In the genomic region with DNA sequence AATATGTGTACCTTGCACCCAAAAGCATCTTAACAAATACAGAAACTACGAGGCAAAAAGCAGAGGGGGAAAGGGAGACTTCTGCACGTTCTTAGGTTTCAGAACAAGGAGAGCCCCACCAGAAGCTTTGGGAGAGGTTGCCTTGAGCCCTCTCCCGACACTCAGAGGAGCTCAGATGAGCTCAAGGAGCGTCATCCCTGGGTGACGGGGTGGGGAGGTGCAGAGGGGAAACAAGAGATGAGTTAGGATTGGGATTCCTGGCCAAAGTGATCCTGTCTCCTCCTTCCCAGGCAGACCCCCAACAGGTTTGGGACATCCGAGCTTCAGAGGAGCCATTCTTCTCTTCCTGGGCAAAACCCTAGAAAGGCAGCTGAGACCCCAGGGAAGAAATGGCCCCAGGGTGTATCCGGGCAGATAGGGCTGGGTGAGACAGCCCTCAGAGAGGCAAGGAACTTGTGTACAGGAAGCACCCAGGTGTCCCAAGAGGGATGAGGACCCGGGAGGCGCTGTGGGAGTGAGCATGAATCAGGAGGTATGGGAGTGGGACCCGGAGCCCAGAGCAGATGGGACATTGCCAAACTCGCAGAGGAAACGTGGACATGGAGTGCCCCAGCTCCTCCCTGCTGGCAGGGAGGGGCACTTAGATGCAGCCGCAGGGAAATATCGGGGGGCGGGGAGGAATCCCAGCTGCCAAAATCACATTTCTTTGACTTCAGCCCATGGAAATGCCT, we compare ENCODE assay signal across 18 cellular contexts. TPM values are rescaled to one million over a fixed set of nuclear protein-coding genes. Genes with fewer than 3 reads are reported as not detected.
DNase-seq lines count a peak whose midpoint lies in the region; ATAC-seq and TF ChIP-seq lines count a peak whose summit lies in the region.
"Had no signal": no experiment of that assay in that cellular context is flagged by ENCODE, and none has a peak within 500 bp of the region (broad histone marks: within the 10 kb centered on the region; RNA-seq: fewer than 3 reads in every experiment).

No MANE protein-coding gene starts in this region.

- ATAC-seq in HG03460 (IDR thresholded peaks at IDR 0.05; ENCODE audit: unreplicated experiment) (no peak), HG03280 (IDR thresholded peaks at IDR 0.05; ENCODE audit: unreplicated experiment) (no peak)
- ATAC-seq: Panc1 had no signal

- peak overlapping the region; percentile 60 to 87 (median 73); a peak in 19 of 22 replicates for H3K4me2 ChIP-seq in BLaER1 treated with 17β-estradiol and CSF1 and Interleukin-3, amounts not matched to agents 10 nM and 100 nM

- H3K4me1 ChIP-seq in BLaER1 treated with 17β-estradiol and CSF1 and Interleukin-3, amounts not matched to agents 10 nM and 100 nM, result peaks cover 37 to 55% (median 45%) of the 10 kb centered on the region in 10 experiments

- peak overlapping the region; percentile 96 for H3K27ac Mint-ChIP-seq in HFFc6
- no peak overlapping the region for H3K27ac Mint-ChIP-seq in glutamatergic neuron (ENCODE audit: unreplicated experiment)
- H3K27ac Mint-ChIP-seq: B cell had no signal

- H3K4me3 Mint-ChIP-seq in HFFc6, result peak overlapping the region; percentile 80; the same call in 1 of the 2 replicates
- no peak overlapping the region for H3K4me3 Mint-ChIP-seq in glutamatergic neuron (ENCODE audit: unreplicated experiment)

- H3K9me3 Mint-ChIP-seq in HFFc6 (no peaks in the 10 kb centered on the region), glutamatergic neuron (ENCODE audit: unreplicated experiment) (peaks cover 3% of the 10 kb centered on the region)

- no peak overlapping the region for H3K9ac ChIP-seq in BLaER1 treated with 17β-estradiol and CSF1 and Interleukin-3, amounts not matched to agents 10 nM and 100 nM

- intact Hi-C loops in posterior vena cava (cut with DNase I), result no loop called here

- no peaks in the 10 kb centered on the region for H4K20me1 ChIP-seq in BLaER1 treated with 17β-estradiol and CSF1 and Interleukin-3, amounts not matched to agents 10 nM and 100 nM

- H3K9me3 ChIP-seq in BLaER1 treated with 17β-estradiol and CSF1 and Interleukin-3, amounts not matched to agents 10 nM and 100 nM (replicated peaks in 1 of 11), result peaks cover 0 to 12% (median 4%) of the 10 kb centered on the region in 11 experiments; a peak in 3 of 22 replicates

- peaks cover 22% of the 10 kb centered on the region for H3K27me3 Mint-ChIP-seq in HFFc6 (ENCODE audit: insufficient read depth)
- H3K27me3 Mint-ChIP-seq in glutamatergic neuron (ENCODE audit: unreplicated experiment), result peaks cover 5% of the 10 kb centered on the region

- H3K36me3 Mint-ChIP-seq in HFFc6 (ENCODE audit: low read depth), result no peaks in the 10 kb centered on the region
- peaks cover 2% of the 10 kb centered on the region for H3K36me3 Mint-ChIP-seq in glutamatergic neuron (ENCODE audit: unreplicated experiment)
- H3K36me3 Mint-ChIP-seq: naive B cell had no signal

- TF ChIP-seq CTCF in HFFc6 (IDR thresholded peaks at IDR 0.05), result no peak
- no peak for TF ChIP-seq CTCF in glutamatergic neuron (IDR thresholded peaks at IDR 0.05; ENCODE audit: partially characterized antibody, unreplicated experiment)

- no peak overlapping the region for H3K4me3 ChIP-seq in BLaER1 treated with 17β-estradiol and CSF1 and Interleukin-3, amounts not matched to agents 10 nM and 100 nM

- H3K36me3 ChIP-seq in BLaER1 treated with 17β-estradiol and CSF1 and Interleukin-3, amounts not matched to agents 10 nM and 100 nM, result no peaks in the 10 kb centered on the region

- H3K27me3 ChIP-seq in BLaER1 treated with 17β-estradiol and CSF1 and Interleukin-3, amounts not matched to agents 10 nM and 100 nM, result no peaks in the 10 kb centered on the region

- DNase-seq in HFFc6 (no peak), glutamatergic neuron (peak; percentile 4), posterior vena cava (ENCODE audit: low spot score) (peak; percentile 67), NK-92 (lab: John Stamatoyannopoulos, UW; ENCODE audit: unreplicated experiment) (no peak)
- DNase-seq: activated CD4-positive, alpha-beta T cell treated with anti-CD3 and anti-CD28 coated beads for 1 hour; NCI-H2029; NCI-H526 treated with DMSO at 0.1 percent for 48 hours; stimulated activated CD4-positive, alpha-beta T cell treated with anti-CD3 and anti-CD28 coated beads, Interleukin-4, amount 100 ng/mL, for 1 hour had no signal

- peaks cover 35% of the 10 kb centered on the region for H3K4me1 Mint-ChIP-seq in HFFc6 (ENCODE audit: low read depth)
- H3K4me1 Mint-ChIP-seq in glutamatergic neuron (ENCODE audit: low read depth, unreplicated experiment), result peaks cover 4% of the 10 kb centered on the region

- no peak overlapping the region for H3K27ac ChIP-seq in BLaER1 treated with 17β-estradiol and CSF1 and Interleukin-3, amounts not matched to agents 10 nM and 100 nM

RNA-seq across cellular contexts. Expression of gene C1QTNF6, which starts 12.5 kb away (rescaled TPM):
- 1 to 10 TPM; 3.3 to 5.0 (median 4.0) TPM for total RNA-seq in HFFc6 (2021; fragmentation: NEBNext Ultra II Directional; extraction: Animal tissue kit (Norgen Biotek cat#: 25700))
- total RNA-seq in glutamatergic neuron (ENCODE audit: unreplicated experiment) (3.3 TPM), posterior vena cava (1 to 10 TPM; 1.8 to 6.3 TPM)

RNA-seq across cellular contexts. Expression of gene IL2RB, which starts 25.9 kb away (rescaled TPM):
- not detected for total RNA-seq in HFFc6 (2021; fragmentation: NEBNext Ultra II Directional; extraction: Animal tissue kit (Norgen Biotek cat#: 25700))
- total RNA-seq in glutamatergic neuron (ENCODE audit: unreplicated experiment) (not detected), posterior vena cava (1 to 10 TPM; 1.2 to 1.3 TPM)

RNA-seq across cellular contexts. Expression of gene SSTR3, which starts 36.7 kb away (rescaled TPM):
- not detected for total RNA-seq in HFFc6 (2021; fragmentation: NEBNext Ultra II Directional; extraction: Animal tissue kit (Norgen Biotek cat#: 25700))
- total RNA-seq in glutamatergic neuron (ENCODE audit: unreplicated experiment) (not detected), posterior vena cava (not detected)
- total RNA-seq: esophagus mucosa, HT1080, M059J, ureter had no signal

Comparison
In these comparisons a context has a peak if more than half of its experiments do, and no peak if none do; other contexts are left out.
1. DNase-seq: peak in glutamatergic neuron (single experiment) and posterior vena cava (single experiment); none in HFFc6 (single experiment) and NK-92 (single experiment).